Comparison of ENCODE assay signal across 8 cellular contexts in the genomic region with DNA sequence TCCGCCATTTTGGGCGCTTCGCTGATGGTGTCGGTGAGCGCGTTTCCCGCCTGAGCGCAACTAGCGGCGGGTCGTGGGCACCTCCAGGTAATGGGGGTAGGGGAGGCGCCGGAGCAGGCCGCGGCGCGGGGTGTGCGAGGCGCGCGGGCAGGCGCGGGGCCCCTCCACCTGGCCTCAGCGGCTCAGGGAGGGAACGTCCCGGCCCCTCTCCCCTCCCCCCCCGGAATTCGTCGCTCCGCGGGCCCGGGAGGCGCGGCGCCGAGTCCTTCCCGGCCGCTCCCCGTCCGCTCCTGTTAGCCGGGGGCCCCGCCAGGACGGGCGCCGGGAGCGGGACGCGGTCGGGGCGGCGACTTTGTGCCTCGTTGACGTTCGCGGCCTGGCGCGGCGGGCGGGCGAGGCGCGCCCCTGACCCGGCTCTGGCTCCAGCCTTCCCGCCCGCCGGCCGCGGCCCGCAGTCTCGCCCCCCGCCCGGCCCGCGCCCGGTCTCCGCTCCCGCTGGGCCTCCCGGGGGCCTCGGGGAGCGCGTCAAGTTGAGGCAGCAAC. TPM values are rescaled to one million over a fixed set of nuclear protein-coding genes. Genes with fewer than 3 reads are reported as not detected.
A peak's percentile ranks its signal among the peaks of the same experiment; 100 is the strongest.
DNase-seq lines count a peak whose midpoint lies in the region; ATAC-seq and TF ChIP-seq lines count a peak whose summit lies in the region.

A gene with protein sequence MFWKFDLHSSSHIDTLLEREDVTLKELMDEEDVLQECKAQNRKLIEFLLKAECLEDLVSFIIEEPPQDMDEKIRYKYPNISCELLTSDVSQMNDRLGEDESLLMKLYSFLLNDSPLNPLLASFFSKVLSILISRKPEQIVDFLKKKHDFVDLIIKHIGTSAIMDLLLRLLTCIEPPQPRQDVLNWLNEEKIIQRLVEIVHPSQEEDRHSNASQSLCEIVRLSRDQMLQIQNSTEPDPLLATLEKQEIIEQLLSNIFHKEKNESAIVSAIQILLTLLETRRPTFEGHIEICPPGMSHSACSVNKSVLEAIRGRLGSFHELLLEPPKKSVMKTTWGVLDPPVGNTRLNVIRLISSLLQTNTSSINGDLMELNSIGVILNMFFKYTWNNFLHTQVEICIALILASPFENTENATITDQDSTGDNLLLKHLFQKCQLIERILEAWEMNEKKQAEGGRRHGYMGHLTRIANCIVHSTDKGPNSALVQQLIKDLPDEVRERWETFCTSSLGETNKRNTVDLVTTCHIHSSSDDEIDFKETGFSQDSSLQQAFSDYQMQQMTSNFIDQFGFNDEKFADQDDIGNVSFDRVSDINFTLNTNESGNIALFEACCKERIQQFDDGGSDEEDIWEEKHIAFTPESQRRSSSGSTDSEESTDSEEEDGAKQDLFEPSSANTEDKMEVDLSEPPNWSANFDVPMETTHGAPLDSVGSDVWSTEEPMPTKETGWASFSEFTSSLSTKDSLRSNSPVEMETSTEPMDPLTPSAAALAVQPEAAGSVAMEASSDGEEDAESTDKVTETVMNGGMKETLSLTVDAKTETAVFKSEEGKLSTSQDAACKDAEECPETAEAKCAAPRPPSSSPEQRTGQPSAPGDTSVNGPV (plus strand): TSS at position 12 of the 543 bp plus-strand sequence. CDS start 76,913 bp downstream, outside the sequence.

- no peaks in the 10 kb centered on the region for H3K9me3 Mint-ChIP-seq in activated naive CD4-positive, alpha-beta T cell treated with anti-CD3 and anti-CD28 coated beads for 36 hours
- H3K9me3 Mint-ChIP-seq in activated T-cell treated with anti-CD3 and anti-CD28 coated beads, Interleukin-2, amount 50 U/mL, for 72 hours, result no peaks in the 10 kb centered on the region

- peak within 1 kb of the TSS; percentile 57 for H3K9ac ChIP-seq in rectal smooth muscle tissue (ENCODE audit: low read length)

- H3K27ac Mint-ChIP-seq in activated naive CD4-positive, alpha-beta T cell treated with anti-CD3 and anti-CD28 coated beads for 36 hours, result peak within 1 kb of the TSS; percentile 89
- peak within 1 kb of the TSS; percentile 98 for H3K27ac Mint-ChIP-seq in activated T-cell treated with anti-CD3 and anti-CD28 coated beads, Interleukin-2, amount 50 U/mL, for 72 hours

- 0 to 1% methylated on average over 63 to 77 of the region's 81 CpGs for WGBS in heart right ventricle, 2 donors

- ATAC-seq in HG03135 (IDR thresholded peaks at IDR 0.05; ENCODE audit: unreplicated experiment) (peak; percentile 39), heart right ventricle (peak; percentile 2 to 64 (median 45))
- ATAC-seq in activated T-cell treated with anti-CD3 and anti-CD28 coated beads, Interleukin-2, amount 50 U/mL, for 72 hours (replicated peaks in 1 of 2), result no peak

- H3K4me3 Mint-ChIP-seq in activated naive CD4-positive, alpha-beta T cell treated with anti-CD3 and anti-CD28 coated beads for 36 hours, result peak within 1 kb of the TSS; percentile 91
- peak within 1 kb of the TSS; percentile 90 to 96 for H3K4me3 Mint-ChIP-seq in activated T-cell treated with anti-CD3 and anti-CD28 coated beads, Interleukin-2, amount 50 U/mL, for 72 hours

- no peak for DNase-seq in activated naive CD4-positive, alpha-beta T cell treated with anti-CD3 and anti-CD28 coated beads for 36 hours
- DNase-seq in activated naive CD4-positive, alpha-beta T cell treated with Interleukin-2 at 50 U/mL for 16 hours, result no peak
- DNase-seq in activated T-cell treated with anti-CD3 and anti-CD28 coated beads, Interleukin-2, amount 50 U/mL, for 72 hours, result no peak
- DNase-seq in heart right ventricle (no peak), NCI-H345 (lab: John Stamatoyannopoulos, UW) (no peak)
- no peak for DNase-seq in stimulated activated CD4-positive, alpha-beta T cell treated with anti-CD3 and anti-CD28 coated beads, Interleukin-2, amount 100 ng/mL, for 24 hours

- H3K4me1 Mint-ChIP-seq in activated naive CD4-positive, alpha-beta T cell treated with anti-CD3 and anti-CD28 coated beads for 36 hours (ENCODE audit: low read depth), result peaks cover 37% of the 10 kb centered on the region
- peaks cover 51% of the 10 kb centered on the region for H3K4me1 Mint-ChIP-seq in activated T-cell treated with anti-CD3 and anti-CD28 coated beads, Interleukin-2, amount 50 U/mL, for 72 hours (ENCODE audit: low read depth)

- peak in 1 of 9 donors; percentile 10 for TF ChIP-seq CTCF in heart right ventricle (IDR thresholded peaks at IDR 0.05)

- H3K36me3 ChIP-seq in heart right ventricle (no peaks in the 10 kb centered on the region), rectal smooth muscle tissue (ENCODE audit: control insufficient read depth, insufficient read depth, low read length) (no peaks in the 10 kb centered on the region)

- no peaks in the 10 kb centered on the region for H3K27me3 Mint-ChIP-seq in activated naive CD4-positive, alpha-beta T cell treated with anti-CD3 and anti-CD28 coated beads for 36 hours (ENCODE audit: low read depth)
- H3K27me3 Mint-ChIP-seq in activated T-cell treated with anti-CD3 and anti-CD28 coated beads, Interleukin-2, amount 50 U/mL, for 72 hours (ENCODE audit: low read depth), result no peaks in the 10 kb centered on the region

- H3K36me3 Mint-ChIP-seq in activated naive CD4-positive, alpha-beta T cell treated with anti-CD3 and anti-CD28 coated beads for 36 hours (ENCODE audit: low read depth), result peaks cover 12% of the 10 kb centered on the region
- peaks cover 2 to 9% of the 10 kb centered on the region in 2 donors for H3K36me3 Mint-ChIP-seq in activated T-cell treated with anti-CD3 and anti-CD28 coated beads, Interleukin-2, amount 50 U/mL, for 72 hours (ENCODE audit: insufficient read depth in 2 of 2)

- H3K4me1 ChIP-seq in heart right ventricle (peaks cover 5 to 52% (median 45%) of the 10 kb centered on the region in 9 donors), rectal smooth muscle tissue (ENCODE audit: control insufficient read depth, insufficient read depth, low read length) (peaks cover 24% of the 10 kb centered on the region)

- CTCF ChIA-PET in activated naive CD4-positive, alpha-beta T cell treated with anti-CD3 and anti-CD28 coated beads for 36 hours (lab: Charles Lee), result interaction anchor here (0.5 kb wide), 1 partner anchor 14 kb away, joined by 3 read pairs; no protein-coding TSS in a partner anchor

- no peaks in the 10 kb centered on the region for H3K9me3 ChIP-seq in heart right ventricle

- intact Hi-C loops in activated naive CD4-positive, alpha-beta T cell treated with anti-CD3 and anti-CD28 coated beads for 36 hours (cut with micrococcal nuclease), result loop anchor here (1.0 to 5.0 kb wide), 10 partner anchors 11 to 586 kb away; partner anchors contain the start of genes KMT5B, NDUFS8, TESMIN and TPCN2
- intact Hi-C loops in heart right ventricle (cut with DNase I), result loop anchor here in 8 of 10 donors (5.0 to 10.0 kb wide), 9 partner anchors 54 to 376 kb away; no protein-coding TSS in a partner anchor

- H3K27ac ChIP-seq in heart right ventricle (peak within 1 kb of the TSS; percentile 92 to 99 (median 97)), rectal smooth muscle tissue (ENCODE audit: low read depth, low read length) (peak within 1 kb of the TSS; percentile 95)

- peak within 1 kb of the TSS; percentile 62 to 94 (median 90) for H3K4me3 ChIP-seq in heart right ventricle
- H3K4me3 ChIP-seq in rectal smooth muscle tissue (ENCODE audit: low read length), result peak within 1 kb of the TSS; percentile 87

- no peaks in the 10 kb centered on the region for H3K27me3 ChIP-seq in heart right ventricle
- no peaks in the 10 kb centered on the region for H3K27me3 ChIP-seq in rectal smooth muscle tissue (ENCODE audit: control insufficient read depth, insufficient read depth, low read length)

RNA-seq across cellular contexts. Expression of the gene that starts here (rescaled TPM):
- 10 to 100 TPM; 84.7 to 87.0 TPM for total RNA-seq in activated naive CD4-positive, alpha-beta T cell treated with anti-CD3 and anti-CD28 coated beads for 36 hours
- 100 to 1,000 TPM; 111 to 128 TPM for total RNA-seq in activated T-cell treated with anti-CD3 and anti-CD28 coated beads, Interleukin-2, amount 50 U/mL, for 72 hours
- total RNA-seq in heart right ventricle, result 10 to 100 TPM; 75.8 to 98.1 (median 83.6) TPM
- polyA plus RNA-seq in heart right ventricle, result 10 to 100 TPM; 18.4 to 35.3 TPM

Comparison
In these comparisons a context has a peak if more than half of its experiments do, and no peak if none do; other contexts are left out.
1. ATAC-seq: peak in HG03135 (single experiment) and heart right ventricle (8 of 8); none in activated T-cell treated with anti-CD3 and anti-CD28 coated beads, Interleukin-2, amount 50 U/mL, for 72 hours (0 of 2).